ENCODE assay signal across 1 cellular context in the genomic region with DNA sequence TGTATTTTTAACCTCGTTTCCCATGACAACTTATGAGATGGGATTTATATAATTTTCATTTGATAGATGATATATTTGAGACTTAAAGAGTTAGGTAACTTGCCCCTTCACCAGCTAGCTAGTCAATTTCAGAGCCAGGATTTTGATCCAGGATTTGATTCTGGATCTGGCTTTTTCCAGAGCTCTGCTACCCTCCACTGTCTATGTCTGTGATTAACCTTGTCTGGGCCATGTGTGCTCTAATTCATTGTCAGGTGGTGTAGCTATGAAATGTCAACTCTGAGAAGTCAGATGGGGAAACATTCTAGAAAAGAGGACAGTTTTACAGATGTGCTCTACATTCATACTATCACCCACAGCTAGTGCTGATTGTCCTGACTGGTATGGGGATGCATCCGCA.
TF ChIP-seq lines count a peak whose summit lies in the region.

No MANE protein-coding gene starts in this region.

TF ChIP-seq in HepG2, 621 proteins besides CTCF, POLR2A, EP300 and RAD21 (continued from another document):
- TF ChIP-seq, protein P1, sequence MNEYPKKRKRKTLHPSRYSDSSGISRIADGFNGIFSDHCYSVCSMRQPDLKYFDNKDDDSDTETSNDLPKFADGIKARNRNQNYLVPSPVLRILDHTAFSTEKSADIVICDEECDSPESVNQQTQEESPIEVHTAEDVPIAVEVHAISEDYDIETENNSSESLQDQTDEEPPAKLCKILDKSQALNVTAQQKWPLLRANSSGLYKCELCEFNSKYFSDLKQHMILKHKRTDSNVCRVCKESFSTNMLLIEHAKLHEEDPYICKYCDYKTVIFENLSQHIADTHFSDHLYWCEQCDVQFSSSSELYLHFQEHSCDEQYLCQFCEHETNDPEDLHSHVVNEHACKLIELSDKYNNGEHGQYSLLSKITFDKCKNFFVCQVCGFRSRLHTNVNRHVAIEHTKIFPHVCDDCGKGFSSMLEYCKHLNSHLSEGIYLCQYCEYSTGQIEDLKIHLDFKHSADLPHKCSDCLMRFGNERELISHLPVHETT (CRISPR knock-in tag; conservative IDR thresholded peaks at IDR 0.05), result no peak
- TF ChIP-seq YY1 (IDR thresholded peaks at IDR 0.05; ENCODE audit: insufficient read depth, insufficient replicate concordance, low read depth, low read length) (no peak), JUN (CRISPR knock-in tag; IDR thresholded peaks at IDR 0.05) (no peak), SMYD3 (CRISPR knock-in tag; IDR thresholded peaks at IDR 0.05) (no peak), JUND (CRISPR knock-in tag; IDR thresholded peaks at IDR 0.05) (no peak), NFKBIZ (CRISPR knock-in tag; IDR thresholded peaks at IDR 0.05) (no peak)
- TF ChIP-seq, protein P2, sequence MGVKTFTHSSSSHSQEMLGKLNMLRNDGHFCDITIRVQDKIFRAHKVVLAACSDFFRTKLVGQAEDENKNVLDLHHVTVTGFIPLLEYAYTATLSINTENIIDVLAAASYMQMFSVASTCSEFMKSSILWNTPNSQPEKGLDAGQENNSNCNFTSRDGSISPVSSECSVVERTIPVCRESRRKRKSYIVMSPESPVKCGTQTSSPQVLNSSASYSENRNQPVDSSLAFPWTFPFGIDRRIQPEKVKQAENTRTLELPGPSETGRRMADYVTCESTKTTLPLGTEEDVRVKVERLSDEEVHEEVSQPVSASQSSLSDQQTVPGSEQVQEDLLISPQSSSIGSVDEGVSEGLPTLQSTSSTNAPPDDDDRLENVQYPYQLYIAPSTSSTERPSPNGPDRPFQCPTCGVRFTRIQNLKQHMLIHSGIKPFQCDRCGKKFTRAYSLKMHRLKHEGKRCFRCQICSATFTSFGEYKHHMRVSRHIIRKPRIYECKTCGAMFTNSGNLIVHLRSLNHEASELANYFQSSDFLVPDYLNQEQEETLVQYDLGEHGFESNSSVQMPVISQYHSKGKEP (CRISPR knock-in tag; IDR thresholded peaks at IDR 0.05), result no peak
- TF ChIP-seq, protein P3, sequence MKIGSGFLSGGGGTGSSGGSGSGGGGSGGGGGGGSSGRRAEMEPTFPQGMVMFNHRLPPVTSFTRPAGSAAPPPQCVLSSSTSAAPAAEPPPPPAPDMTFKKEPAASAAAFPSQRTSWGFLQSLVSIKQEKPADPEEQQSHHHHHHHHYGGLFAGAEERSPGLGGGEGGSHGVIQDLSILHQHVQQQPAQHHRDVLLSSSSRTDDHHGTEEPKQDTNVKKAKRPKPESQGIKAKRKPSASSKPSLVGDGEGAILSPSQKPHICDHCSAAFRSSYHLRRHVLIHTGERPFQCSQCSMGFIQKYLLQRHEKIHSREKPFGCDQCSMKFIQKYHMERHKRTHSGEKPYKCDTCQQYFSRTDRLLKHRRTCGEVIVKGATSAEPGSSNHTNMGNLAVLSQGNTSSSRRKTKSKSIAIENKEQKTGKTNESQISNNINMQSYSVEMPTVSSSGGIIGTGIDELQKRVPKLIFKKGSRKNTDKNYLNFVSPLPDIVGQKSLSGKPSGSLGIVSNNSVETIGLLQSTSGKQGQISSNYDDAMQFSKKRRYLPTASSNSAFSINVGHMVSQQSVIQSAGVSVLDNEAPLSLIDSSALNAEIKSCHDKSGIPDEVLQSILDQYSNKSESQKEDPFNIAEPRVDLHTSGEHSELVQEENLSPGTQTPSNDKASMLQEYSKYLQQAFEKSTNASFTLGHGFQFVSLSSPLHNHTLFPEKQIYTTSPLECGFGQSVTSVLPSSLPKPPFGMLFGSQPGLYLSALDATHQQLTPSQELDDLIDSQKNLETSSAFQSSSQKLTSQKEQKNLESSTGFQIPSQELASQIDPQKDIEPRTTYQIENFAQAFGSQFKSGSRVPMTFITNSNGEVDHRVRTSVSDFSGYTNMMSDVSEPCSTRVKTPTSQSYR (CRISPR knock-in tag; IDR thresholded peaks at IDR 0.05; ENCODE audit: borderline replicate concordance), result no peak
